9 cellular contexts compared by ENCODE assay signal in the genomic region with DNA sequence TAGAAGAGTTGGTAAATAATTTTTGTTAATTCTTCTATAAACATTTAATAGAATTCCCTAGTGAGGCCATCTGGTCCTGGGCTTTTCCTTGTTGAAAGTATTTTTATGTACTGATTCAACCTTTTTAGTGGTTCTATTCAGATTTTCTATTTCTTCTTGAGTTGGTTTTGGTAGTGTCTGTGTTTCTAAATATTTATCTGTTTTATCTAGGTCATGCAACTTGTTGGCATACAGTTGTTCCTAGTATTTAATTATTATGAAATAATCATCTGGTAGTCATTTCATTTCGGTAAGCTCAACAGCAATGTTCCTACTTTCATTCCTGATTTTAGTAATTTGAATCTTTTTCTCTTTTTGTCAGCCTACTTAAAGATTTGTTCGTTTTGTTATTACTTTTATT.
"Had no signal": no experiment of that assay in that cellular context is flagged by ENCODE, and none has a peak within 500 bp of the region (broad histone marks: within the 10 kb centered on the region; RNA-seq: fewer than 3 reads in every experiment).

No MANE protein-coding gene starts in this region.

- H3K4me3 ChIP-seq: GM23338, K562 had no signal

- ATAC-seq: GM23338, K562 had no signal

- DNase-seq: H9, HCEC 1CT, IMR-90, KG1 had no signal

- FAIRE-seq: H1, H54, HTR-8/SVneo, K562 had no signal
